Comparison of ENCODE assay signal across 8 cellular contexts in genomic region chr17:45782889-45783592, GRCh38. TPM values are rescaled to one million over a fixed set of nuclear protein-coding genes. Genes with fewer than 3 reads are reported as not detected.
A peak's percentile ranks its signal among the peaks of the same experiment; 100 is the strongest.
DNase-seq lines count a peak whose midpoint lies in the region; ATAC-seq and TF ChIP-seq lines count a peak whose summit lies in the region.

No MANE protein-coding gene starts in this region.

- TF ChIP-seq CTCF in smooth muscle cell (IDR thresholded peaks at IDR 0.05; ENCODE audit: borderline replicate concordance, insufficient read depth, poor library complexity, severe bottlenecking) (peak; percentile 54), CD14-positive monocyte (IDR thresholded peaks at IDR 0.05) (no peak)

- H3K27ac ChIP-seq in iPS DF 6.9 (ENCODE audit: low read length), result no peak overlapping the region
- no peak overlapping the region for H3K27ac ChIP-seq in smooth muscle cell (ENCODE audit: low read depth)

- peak overlapping the region; percentile 96 for H3K4me2 ChIP-seq in smooth muscle cell

- no CpG with 5 or more reads among the region's 32 CpGs for WGBS in iPS DF 6.9 (ENCODE audit: insufficient coverage, insufficient read length)
- 26% methylated on average over 28 of the region's 32 CpGs for WGBS in smooth muscle cell (ENCODE audit: low lambda C conversion rate)

- no peak overlapping the region for H3K27ac Mint-ChIP-seq in activated T-helper 17 cell treated with anti-CD3 and anti-CD28 coated beads, Interleukin-2, amount 50 U/mL, for 72 hours
- no peak overlapping the region for H3K27ac Mint-ChIP-seq in CD14-positive monocyte

- ATAC-seq in activated T-helper 17 cell treated with anti-CD3 and anti-CD28 coated beads, Interleukin-2, amount 50 U/mL, for 72 hours (replicated peaks), result peak; percentile 74
- ATAC-seq in GM18873 (IDR thresholded peaks at IDR 0.05; ENCODE audit: low FRiP score, unreplicated experiment), result no peak

- no peak overlapping the region for H2AFZ ChIP-seq in smooth muscle cell (ENCODE audit: low read depth)

- H3K4me1 ChIP-seq in iPS DF 6.9 (ENCODE audit: control insufficient read depth, insufficient read depth, low read length) (peaks cover 2% of the 10 kb centered on the region; the same call in 1 of the 2 replicates), smooth muscle cell (ENCODE audit: low read depth) (peaks cover 12% of the 10 kb centered on the region)

- intact Hi-C loops in CD14-positive monocyte (cut with micrococcal nuclease), result no loop called here

- no peaks in the 10 kb centered on the region for H3K36me3 Mint-ChIP-seq in activated T-helper 17 cell treated with anti-CD3 and anti-CD28 coated beads, Interleukin-2, amount 50 U/mL, for 72 hours (ENCODE audit: low read depth)
- H3K36me3 Mint-ChIP-seq in CD14-positive monocyte, result no peaks in the 10 kb centered on the region

- H3K9me3 ChIP-seq in iPS DF 6.9 (ENCODE audit: control insufficient read depth, insufficient read depth, low read length) (no peaks in the 10 kb centered on the region), smooth muscle cell (replicated peaks; ENCODE audit: low read depth) (no peaks in the 10 kb centered on the region)

- H3K27me3 Mint-ChIP-seq in activated T-helper 17 cell treated with anti-CD3 and anti-CD28 coated beads, Interleukin-2, amount 50 U/mL, for 72 hours, result peaks cover 48% of the 10 kb centered on the region
- H3K27me3 Mint-ChIP-seq in CD14-positive monocyte (ENCODE audit: low read depth in 3 of 3), result peaks cover 69 to 93% (median 77%) of the 10 kb centered on the region in 3 donors

- no peaks in the 10 kb centered on the region for H4K20me1 ChIP-seq in smooth muscle cell (ENCODE audit: low read depth)

- DNase-seq in DMS153 treated with DMSO at 0.1 percent for 48 hours (lab: John Stamatoyannopoulos, UW; ENCODE audit: unreplicated experiment) (peak; percentile 33), NCI-H1694 treated with DMSO at 0.1 percent for 48 hours (lab: John Stamatoyannopoulos, UW) (peak; percentile 69), iPS DF 6.9 (ENCODE audit: low read depth, low spot score) (no peak), smooth muscle cell (lab: John Stamatoyannopoulos, UW; ENCODE audit: unreplicated experiment) (no peak), SK-N-DZ (ENCODE audit: low spot score) (no peak), CD14-positive monocyte (ENCODE audit: low spot score) (no peak)

- H3K27me3 ChIP-seq in iPS DF 6.9 (ENCODE audit: control insufficient read depth, insufficient read depth, low read length) (peaks cover 18% of the 10 kb centered on the region), smooth muscle cell (ENCODE audit: low read depth) (peaks cover 88% of the 10 kb centered on the region)

- no peaks in the 10 kb centered on the region for H3K79me2 ChIP-seq in smooth muscle cell (ENCODE audit: low read depth)

- H3K9ac ChIP-seq in smooth muscle cell (ENCODE audit: low read depth), result no peak overlapping the region

- no peaks in the 10 kb centered on the region for H3K9me3 Mint-ChIP-seq in activated T-helper 17 cell treated with anti-CD3 and anti-CD28 coated beads, Interleukin-2, amount 50 U/mL, for 72 hours
- peaks cover 0 to 9% (median 2%) of the 10 kb centered on the region in 7 donors for H3K9me3 Mint-ChIP-seq in CD14-positive monocyte

- peaks cover 7% of the 10 kb centered on the region for H3F3A ChIP-seq in smooth muscle cell (ENCODE audit: low read depth)

- peak overlapping the region; percentile 61 for H3K4me3 Mint-ChIP-seq in activated T-helper 17 cell treated with anti-CD3 and anti-CD28 coated beads, Interleukin-2, amount 50 U/mL, for 72 hours
- peak overlapping the region in 1 of 2 donors; percentile 87 for H3K4me3 Mint-ChIP-seq in CD14-positive monocyte

- peak overlapping the region; percentile 75 for H3K4me3 ChIP-seq in iPS DF 6.9 (ENCODE audit: low read length)
- H3K4me3 ChIP-seq in smooth muscle cell, result no peak overlapping the region

- no peaks in the 10 kb centered on the region for H3K4me1 Mint-ChIP-seq in activated T-helper 17 cell treated with anti-CD3 and anti-CD28 coated beads, Interleukin-2, amount 50 U/mL, for 72 hours
- H3K4me1 Mint-ChIP-seq in CD14-positive monocyte, result peaks cover 7% of the 10 kb centered on the region

- H3K36me3 ChIP-seq in iPS DF 6.9 (ENCODE audit: control insufficient read depth, insufficient read depth, low read length), result no peaks in the 10 kb centered on the region
- H3K36me3 ChIP-seq in smooth muscle cell (ENCODE audit: low read depth), result no peaks in the 10 kb centered on the region

RNA-seq across cellular contexts. Expression of gene CRHR1, which starts 1.1 kb away (rescaled TPM):
- under 1 TPM in 1 of 2 donors, not detected in 1; 0.71 TPM for total RNA-seq in activated T-helper 17 cell treated with anti-CD3 and anti-CD28 coated beads, Interleukin-2, amount 50 U/mL, for 72 hours
- 0.09 TPM in 1 of 2 replicates, not detected in the other for total RNA-seq in smooth muscle cell
- polyA plus RNA-seq in smooth muscle cell (not detected in 2 replicates), CD14-positive monocyte (not detected)
- polyA plus RNA-seq in SK-N-DZ (2014; cell fraction: cytosol; rRNA removed), result not detected in 2 replicates
- polyA plus RNA-seq in SK-N-DZ (2014; cell fraction: nucleus; rRNA removed), result not detected in 2 replicates

Comparison
In these comparisons a context has a peak if more than half of its experiments do, and no peak if none do; other contexts are left out.
1. DNase-seq: peak in DMS153 treated with DMSO at 0.1 percent for 48 hours (single experiment) and NCI-H1694 treated with DMSO at 0.1 percent for 48 hours (single experiment); none in iPS DF 6.9 (single experiment), smooth muscle cell (single experiment), SK-N-DZ (single experiment) and CD14-positive monocyte (single experiment).